16 cellular contexts compared by ENCODE assay signal in genomic region chr1:78359666-78360065, GRCh38.
DNase-seq lines count a peak whose midpoint lies in the region; ATAC-seq and TF ChIP-seq lines count a peak whose summit lies in the region.
"Had no signal": no experiment of that assay in that cellular context is flagged by ENCODE, and none has a peak within 500 bp of the region (broad histone marks: within the 10 kb centered on the region; RNA-seq: fewer than 3 reads in every experiment).

No MANE protein-coding gene starts in this region.

- peak overlapping the region; percentile 19; the same call in 1 of the 2 replicates for H3K4me2 ChIP-seq in MM.1S (ENCODE audit: low read depth, low read length)

- peaks cover 8% of the 10 kb centered on the region; the same call in 1 of the 2 replicates for H3K4me1 ChIP-seq in MM.1S (ENCODE audit: low read length)
- H3K4me1 ChIP-seq: BE2C, HAP-1 had no signal

- no peaks in the 10 kb centered on the region for H3K27me3 ChIP-seq in MM.1S (replicated peaks; ENCODE audit: insufficient read depth, low read length)
- H3K27me3 ChIP-seq: BE2C had no signal

- H3K4me1 Mint-ChIP-seq in Calu3 (ENCODE audit: low read depth, unreplicated experiment) (peaks cover 20% of the 10 kb centered on the region), type B pancreatic cell (ENCODE audit: unreplicated experiment) (peaks cover 7% of the 10 kb centered on the region)
- H3K4me1 Mint-ChIP-seq: CD4-positive, CD25-positive, alpha-beta regulatory T cell; CD8-positive, alpha-beta memory T cell; IgD-negative memory B cell had no signal

- H3K27ac Mint-ChIP-seq in Calu3 (ENCODE audit: unreplicated experiment), result peak overlapping the region; percentile 68
- H3K27ac Mint-ChIP-seq in type B pancreatic cell, result peak overlapping the region; percentile 5
- H3K27ac Mint-ChIP-seq: CD4-positive, CD25-positive, alpha-beta regulatory T cell; CD8-positive, alpha-beta memory T cell; IgD-negative memory B cell had no signal

- no peaks in the 10 kb centered on the region for H3F3A ChIP-seq in MM.1S (ENCODE audit: insufficient read depth, low read length)

- H3K27ac ChIP-seq in MM.1S (ENCODE audit: low read length), result peak overlapping the region; percentile 13; the same call in 1 of the 2 replicates
- H3K27ac ChIP-seq: GM23248 had no signal

- TF ChIP-seq CTCF in Calu3 (IDR thresholded peaks at IDR 0.05; ENCODE audit: unreplicated experiment), result no peak
- no peak for TF ChIP-seq CTCF in MM.1S (IDR thresholded peaks at IDR 0.05; ENCODE audit: low read length)
- no peak for TF ChIP-seq CTCF in epithelial cell of esophagus (IDR thresholded peaks at IDR 0.05; ENCODE audit: insufficient read depth, low read depth, low read length, missing control alignments)
- no peak for TF ChIP-seq CTCF in type B pancreatic cell (conservative IDR thresholded peaks at IDR 0.05)

- H3K4me3 Mint-ChIP-seq in Calu3 (ENCODE audit: low read depth, unreplicated experiment), result peak overlapping the region; percentile 44
- H3K4me3 Mint-ChIP-seq in type B pancreatic cell, result no peak overlapping the region
- H3K4me3 Mint-ChIP-seq: CD4-positive, CD25-positive, alpha-beta regulatory T cell; CD8-positive, alpha-beta memory T cell; IgD-negative memory B cell had no signal

- no peak for ATAC-seq in HG03460 (IDR thresholded peaks at IDR 0.05; ENCODE audit: unreplicated experiment)

- H3K27me3 Mint-ChIP-seq in Calu3 (ENCODE audit: unreplicated experiment), result no peaks in the 10 kb centered on the region
- peaks cover 8% of the 10 kb centered on the region for H3K27me3 Mint-ChIP-seq in type B pancreatic cell
- H3K27me3 Mint-ChIP-seq: CD4-positive, CD25-positive, alpha-beta regulatory T cell; IgD-negative memory B cell had no signal

- H3K36me3 Mint-ChIP-seq in Calu3 (ENCODE audit: insufficient read depth, unreplicated experiment), result peaks cover 7% of the 10 kb centered on the region
- no peaks in the 10 kb centered on the region for H3K36me3 Mint-ChIP-seq in type B pancreatic cell
- H3K36me3 Mint-ChIP-seq: CD4-positive, CD25-positive, alpha-beta regulatory T cell; CD8-positive, alpha-beta memory T cell; IgD-negative memory B cell had no signal

- no peak overlapping the region for H3K9ac ChIP-seq in MM.1S (ENCODE audit: low read length)
- H3K9ac ChIP-seq: GM23248 had no signal

- CTCF ChIA-PET in Calu3 (lab: Charles Lee), result no interaction called here

- no peak overlapping the region for H3K4me3 ChIP-seq in MM.1S (ENCODE audit: low read length)
- no peak overlapping the region for H3K4me3 ChIP-seq in epithelial cell of esophagus (ENCODE audit: low read length)
- H3K4me3 ChIP-seq: GM23248, HAP-1 had no signal

- no TSS peak for BruUV-seq in Calu3 (replicated peaks; lab: Mats Ljungman, UMichigan)

- no peaks in the 10 kb centered on the region for H3K9me2 ChIP-seq in MM.1S (replicated peaks; ENCODE audit: insufficient read depth, low read length)

- H3K9me3 Mint-ChIP-seq in Calu3 (ENCODE audit: low read depth, unreplicated experiment) (no peaks in the 10 kb centered on the region), type B pancreatic cell (no peaks in the 10 kb centered on the region)
- H3K9me3 Mint-ChIP-seq: CD8-positive, alpha-beta memory T cell; IgD-negative memory B cell had no signal

- H3K79me2 ChIP-seq in MM.1S (ENCODE audit: low read length), result no peaks in the 10 kb centered on the region

- H3K36me3 ChIP-seq in MM.1S (replicated peaks; ENCODE audit: insufficient read depth, low read length), result no peaks in the 10 kb centered on the region
- H3K36me3 ChIP-seq: BE2C, HAP-1 had no signal

- intact Hi-C loops in Calu3 (cut with micrococcal nuclease; ENCODE audit: unreplicated experiment), result no loop called here

- DNase-seq in Calu3, result no peak
- peak; percentile 22 for DNase-seq in MM.1S
- DNase-seq in epithelial cell of esophagus (ENCODE audit: low read depth), result peak; percentile 27
- no peak for DNase-seq in type B pancreatic cell (ENCODE audit: extremely low spot score, unreplicated experiment)
- DNase-seq in stimulated activated CD4-positive, alpha-beta T cell treated with anti-CD3 and anti-CD28 coated beads, Interleukin-4, amount 100 ng/mL, for 1 hour, result no peak
- DNase-seq in NCI-H748 (lab: John Stamatoyannopoulos, UW; ENCODE audit: unreplicated experiment), result no peak
- DNase-seq: ACHN; BE2C; C1 segment of cervical spinal cord; CD4-positive, CD25-positive, alpha-beta regulatory T cell; CD8-positive, alpha-beta memory T cell; COR-L47; GM23248 had no signal

- no peaks in the 10 kb centered on the region for H4K20me1 ChIP-seq in MM.1S (ENCODE audit: insufficient read depth, low read length)

- H2AFZ ChIP-seq in MM.1S (ENCODE audit: low read length), result no peak overlapping the region
- H2AFZ ChIP-seq: GM23248 had no signal

- H3K9me3 ChIP-seq in MM.1S (replicated peaks; ENCODE audit: insufficient read depth, low read length), result no peaks in the 10 kb centered on the region
- H3K9me3 ChIP-seq: BE2C, HAP-1 had no signal

Comparison
In these comparisons a context has a peak if more than half of its experiments do, and no peak if none do; other contexts are left out.
1. DNase-seq: peak in MM.1S (single experiment) and epithelial cell of esophagus (single experiment); none in Calu3 (single experiment), type B pancreatic cell (single experiment), stimulated activated CD4-positive, alpha-beta T cell treated with anti-CD3 and anti-CD28 coated beads, Interleukin-4, amount 100 ng/mL, for 1 hour (single experiment) and NCI-H748 (single experiment).